ENCODE assay signal across 1 cellular context in the genomic region with DNA sequence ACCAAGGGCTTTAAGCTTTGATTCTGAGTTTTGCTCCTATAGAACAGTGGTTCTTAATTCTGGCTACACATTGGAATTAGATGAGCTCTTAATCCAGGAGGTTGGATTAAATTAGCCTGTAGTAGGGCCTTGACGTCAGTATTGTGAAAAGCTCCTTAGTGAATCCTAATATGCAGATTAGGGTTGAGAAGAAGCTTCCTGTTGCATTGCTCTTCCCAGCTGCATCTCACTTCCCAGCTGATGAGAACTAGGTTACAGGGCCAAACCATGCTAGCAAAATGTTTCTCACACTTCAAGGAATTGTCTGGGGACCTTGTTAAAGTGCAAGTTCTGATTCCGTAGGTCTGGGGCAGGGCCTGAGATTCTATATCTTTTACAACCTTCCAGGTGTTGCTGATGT.
TF ChIP-seq lines count a peak whose summit lies in the region.

No MANE protein-coding gene starts in this region.

TF ChIP-seq in SK-N-SH treated with all-trans-retinoic acid at 6 μM for 48 hours, 23 proteins besides CTCF, POLR2A, EP300 and RAD21 (continued from another document):
- TF ChIP-seq TSHZ2 (CRISPR knock-in tag; IDR thresholded peaks at IDR 0.05) (no peak), ZFP3 (CRISPR knock-in tag; IDR thresholded peaks at IDR 0.05) (no peak)
